In genomic region chr1:155308493-155309422, GRCh38 we compare ENCODE assay signal across 8 cellular contexts. TPM values are rescaled to one million over a fixed set of nuclear protein-coding genes. Genes with fewer than 3 reads are reported as not detected.
DNase-seq lines count a peak whose midpoint lies in the region; ATAC-seq and TF ChIP-seq lines count a peak whose summit lies in the region.

TSS of gene FDPS (plus strand) at chr1:155308866. CDS start at chr1:155309790, 924 bp downstream.

- H3K4me1 ChIP-seq in ascending aorta (peaks cover 6 to 9% of the 10 kb centered on the region in 2 donors), right atrium auricular region (peaks cover 0 to 26% of the 10 kb centered on the region in 2 donors), uterus (no peaks in the 10 kb centered on the region)

- peak within 1 kb of the TSS; percentile 87 for H3K27ac ChIP-seq in ascending aorta
- peak within 1 kb of the TSS; percentile 87 to 93 for H3K27ac ChIP-seq in right atrium auricular region
- H3K27ac ChIP-seq in uterus, result peak within 1 kb of the TSS; percentile 82 to 86

- ATAC-seq in GM18502 (IDR thresholded peaks at IDR 0.05; ENCODE audit: poor library complexity, unreplicated experiment) (peak; percentile 96), HG02970 (IDR thresholded peaks at IDR 0.05; ENCODE audit: low FRiP score, unreplicated experiment) (peak; percentile 87)

- TF ChIP-seq POLR2A in uterus (IDR thresholded peaks at IDR 0.05), result peak; percentile 69 to 75

- peaks cover 40% of the 10 kb centered on the region for H3K36me3 Mint-ChIP-seq in T-helper 2 cell treated with Interferon-gamma antibody and Interleukin-4, amounts not matched to agents 5 μg/mL and 100 μg/mL, for 36 hours (ENCODE audit: low read depth)

- no peaks in the 10 kb centered on the region for H3K9me3 ChIP-seq in ascending aorta
- H3K9me3 ChIP-seq in right atrium auricular region, result no peaks in the 10 kb centered on the region
- no peaks in the 10 kb centered on the region for H3K9me3 ChIP-seq in uterus

- no peaks in the 10 kb centered on the region for H3K9me3 Mint-ChIP-seq in T-helper 2 cell treated with Interferon-gamma antibody and Interleukin-4, amounts not matched to agents 5 μg/mL and 100 μg/mL, for 36 hours

- peaks cover 26% of the 10 kb centered on the region for H3K4me1 Mint-ChIP-seq in T-helper 2 cell treated with Interferon-gamma antibody and Interleukin-4, amounts not matched to agents 5 μg/mL and 100 μg/mL, for 36 hours (ENCODE audit: low read depth)

- peaks cover 0 to 9% of the 10 kb centered on the region in 2 donors for H3K36me3 ChIP-seq in ascending aorta
- peaks cover 6% of the 10 kb centered on the region for H3K36me3 ChIP-seq in right atrium auricular region
- H3K36me3 ChIP-seq in uterus, result no peaks in the 10 kb centered on the region

- TF ChIP-seq CTCF in ascending aorta (IDR thresholded peaks at IDR 0.05) (peak in 1 of 3 experiments; percentile 23), right atrium auricular region (IDR thresholded peaks at IDR 0.05) (no peak), uterus (IDR thresholded peaks at IDR 0.05) (peak in 3 of 4 experiments; percentile 10 to 47 (median 30))

- no peaks in the 10 kb centered on the region for H3K27me3 Mint-ChIP-seq in T-helper 2 cell treated with Interferon-gamma antibody and Interleukin-4, amounts not matched to agents 5 μg/mL and 100 μg/mL, for 36 hours (ENCODE audit: low read depth)

- peak within 1 kb of the TSS; percentile 98 for H3K4me3 Mint-ChIP-seq in T-helper 2 cell treated with Interferon-gamma antibody and Interleukin-4, amounts not matched to agents 5 μg/mL and 100 μg/mL, for 36 hours

- peak; percentile 97 for DNase-seq in NCI-H1930 (lab: John Stamatoyannopoulos, UW)
- DNase-seq in T-helper 2 cell treated with Interferon-gamma antibody and Interleukin-4, amounts not matched to agents 5 μg/mL and 100 μg/mL, for 36 hours (ENCODE audit: low spot score), result peak; percentile 99
- DNase-seq in ascending aorta (ENCODE audit: low spot score in 2 of 2), result peak; percentile 98 to 100
- DNase-seq in right atrium auricular region (ENCODE audit: low spot score), result peak; percentile 100
- DNase-seq in pulmonary artery endothelial cell (ENCODE audit: low read depth, low spot score), result peak; percentile 96
- DNase-seq in uterus, result peak; percentile 97 to 99

- H3K27me3 ChIP-seq in ascending aorta, result no peaks in the 10 kb centered on the region
- H3K27me3 ChIP-seq in right atrium auricular region, result no peaks in the 10 kb centered on the region
- H3K27me3 ChIP-seq in uterus, result no peaks in the 10 kb centered on the region

- intact Hi-C loops in ascending aorta (cut with DNase I) (loop anchor here (1.0 kb wide), 4 partner anchors 16 to 254 kb away; partner anchors contain the start of genes ASH1L and HCN3), uterus (cut with DNase I; ENCODE audit: low total_unique reads) (no loop called here)

- peak within 1 kb of the TSS; percentile 95 for H3K27ac Mint-ChIP-seq in T-helper 2 cell treated with Interferon-gamma antibody and Interleukin-4, amounts not matched to agents 5 μg/mL and 100 μg/mL, for 36 hours

- H3K4me3 ChIP-seq in ascending aorta (peak within 1 kb of the TSS; percentile 70 to 77), right atrium auricular region (peak within 1 kb of the TSS; percentile 66 to 67), uterus (peak within 1 kb of the TSS; percentile 70 to 72)

RNA-seq across cellular contexts. Expression of gene FDPS, which starts in this region (rescaled TPM):
- 51.7 TPM for total RNA-seq in ascending aorta
- total RNA-seq in right atrium auricular region, result 10 to 100 TPM; 65.3 to 73.1 TPM
- 425 and 494 TPM in 2 replicates for total RNA-seq in pulmonary artery endothelial cell
- total RNA-seq in uterus, result 100 to 1,000 TPM in 2 of 4 donors, 10 to 100 TPM in 2; 23.8 to 113 (median 99.6) TPM

Comparison
In these comparisons a context has a peak if more than half of its experiments do, and no peak if none do; other contexts are left out.
1. Peak in every context shown above with its lines: DNase-seq, ATAC-seq, H3K4me3 ChIP-seq and H3K27ac ChIP-seq.
2. CTCF ChIP-seq: peak in uterus (3 of 4); none in right atrium auricular region (0 of 2).